Comparison of ENCODE assay signal across 17 cellular contexts in the genomic region with DNA sequence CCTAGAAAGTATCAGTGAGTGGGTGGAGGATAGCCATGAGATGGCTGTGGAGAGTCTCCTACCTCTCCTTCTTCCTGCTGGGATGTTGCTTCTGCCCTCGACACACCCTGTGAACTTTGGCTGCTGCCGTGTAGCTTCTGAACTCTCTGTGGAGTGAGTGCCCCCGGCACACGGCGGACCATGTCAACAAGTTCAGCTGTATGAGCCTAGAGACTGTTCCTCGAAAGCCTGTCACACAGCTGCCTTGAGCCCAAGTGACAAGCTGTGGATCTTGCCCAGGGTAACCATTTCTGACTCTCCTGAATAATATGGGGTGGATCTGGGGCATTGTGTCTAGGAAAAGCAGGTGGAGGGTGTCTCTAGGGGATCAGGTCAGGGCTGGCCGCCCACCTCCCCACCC.
A peak's percentile ranks its signal among the peaks of the same experiment; 100 is the strongest.
DNase-seq lines count a peak whose midpoint lies in the region; ATAC-seq and TF ChIP-seq lines count a peak whose summit lies in the region.
"Had no signal": no experiment of that assay in that cellular context is flagged by ENCODE, and none has a peak within 500 bp of the region (broad histone marks: within the 10 kb centered on the region; RNA-seq: fewer than 3 reads in every experiment).

No MANE protein-coding gene starts in this region.

- TF ChIP-seq EP300 in stomach (IDR thresholded peaks at IDR 0.05), result no peak

- H3K27me3 ChIP-seq in cardiac muscle cell (no peaks in the 10 kb centered on the region), muscle layer of colon (ENCODE audit: control insufficient read depth in 1 of 2, insufficient read depth in 2 of 2, low read length in 2 of 2) (no peaks in the 10 kb centered on the region), stomach (no peaks in the 10 kb centered on the region), spleen (replicated peaks in 1 of 7) (peaks cover 0 to 13% (median 0%) of the 10 kb centered on the region in 7 donors)

- TF ChIP-seq CTCF in VCaP (conservative IDR thresholded peaks at IDR 0.05) (no peak), cardiac muscle cell (IDR thresholded peaks at IDR 0.05; ENCODE audit: low read depth, low read length) (no peak), stomach (IDR thresholded peaks at IDR 0.05) (no peak), spleen (IDR thresholded peaks at IDR 0.05 in 8 of 11, conservative IDR thresholded peaks at IDR 0.05 in 3 of 11) (no peak)

- peaks cover 25% of the 10 kb centered on the region for H3K4me1 ChIP-seq in cardiac muscle cell (ENCODE audit: low read depth)
- peaks cover 80% of the 10 kb centered on the region for H3K4me1 ChIP-seq in muscle layer of colon (ENCODE audit: insufficient read depth, low read length)
- peaks cover 36 to 91% (median 67%) of the 10 kb centered on the region in 4 donors for H3K4me1 ChIP-seq in stomach
- H3K4me1 ChIP-seq in spleen, result peaks cover 0 to 3% (median 0%) of the 10 kb centered on the region in 6 donors

- TF ChIP-seq POLR2A in stomach (IDR thresholded peaks at IDR 0.05) (no peak), spleen (IDR thresholded peaks at IDR 0.05) (no peak)

- H3K9ac ChIP-seq in muscle layer of colon (ENCODE audit: low read length), result no peak overlapping the region

- H3K9me3 ChIP-seq in cardiac muscle cell (ENCODE audit: low read depth) (no peaks in the 10 kb centered on the region), muscle layer of colon (ENCODE audit: low read length) (no peaks in the 10 kb centered on the region), stomach (no peaks in the 10 kb centered on the region), spleen (no peaks in the 10 kb centered on the region)

- intact Hi-C loops in stomach (cut with DNase I; ENCODE audit: low total_unique reads) (no loop called here), spleen (cut with DNase I; ENCODE audit: low total_unique reads) (no loop called here)

- 39 to 53% (median 42%) methylated on average over 7 of the region's 7 CpGs for WGBS in stomach, 5 donors
- WGBS in spleen, 5 donors, result 69 to 93% (median 89%) methylated on average over 6 to 7 of the region's 7 CpGs

- DNase-seq in cardiac muscle cell (ENCODE audit: low read depth in 1 of 2, low spot score in 1 of 2), result peak in 1 of 2 donors; percentile 26
- peak; percentile 57 for DNase-seq in stomach
- DNase-seq in spleen, result no peak
- no peak for DNase-seq in NCI-H524 treated with DMSO at 0.1 percent for 48 hours (lab: John Stamatoyannopoulos, UW)
- DNase-seq: activated CD4-positive, alpha-beta T cell treated with anti-CD3 and anti-CD28 coated beads, Interleukin-2, amount 50 U/mL, for 4 hours; activated naive CD4-positive, alpha-beta T cell treated with anti-CD3 and anti-CD28 coated beads, Interleukin-2, amount 10 ng/mL, durations not matched to agents 7 days and 5 days; activated T-cell treated with anti-CD3 and anti-CD28 coated beads for 4 hours; AML-193; COR-L47; naive B cell; NCI-H187 treated with DMSO at 0.1 percent for 48 hours; T-helper 1 cell; WERI-Rb-1 had no signal

- peak overlapping the region; percentile 77 for H3K27ac ChIP-seq in VCaP
- H3K27ac ChIP-seq in cardiac muscle cell, result peak overlapping the region; percentile 77
- peak overlapping the region; percentile 81 for H3K27ac ChIP-seq in muscle layer of colon (ENCODE audit: low read depth, low read length)
- peak overlapping the region; percentile 69 to 82 (median 77) for H3K27ac ChIP-seq in stomach
- no peak overlapping the region for H3K27ac ChIP-seq in spleen
- H3K27ac ChIP-seq: WERI-Rb-1 had no signal

- H3K36me3 ChIP-seq in cardiac muscle cell (no peaks in the 10 kb centered on the region), muscle layer of colon (ENCODE audit: insufficient read depth, low read length) (no peaks in the 10 kb centered on the region), stomach (no peaks in the 10 kb centered on the region), spleen (no peaks in the 10 kb centered on the region)
- H3K36me3 ChIP-seq: WERI-Rb-1 had no signal

- H3K4me3 ChIP-seq in cardiac muscle cell, result no peak overlapping the region
- H3K4me3 ChIP-seq in muscle layer of colon (ENCODE audit: low read depth in 1 of 2, low read length in 2 of 2), result peak overlapping the region; percentile 9 to 15
- no peak overlapping the region for H3K4me3 ChIP-seq in stomach
- H3K4me3 ChIP-seq in spleen, result no peak overlapping the region

- ATAC-seq in HG03159 (IDR thresholded peaks at IDR 0.05; ENCODE audit: unreplicated experiment), result no peak
- ATAC-seq: HCT116 had no signal

Comparison
In these comparisons a context has a peak if more than half of its experiments do, and no peak if none do; other contexts are left out.
1. H3K27ac ChIP-seq: peak in VCaP (single experiment), cardiac muscle cell (single experiment), muscle layer of colon (single experiment) and stomach (5 of 5); none in spleen (0 of 8).
2. H3K4me3 ChIP-seq: peak in muscle layer of colon (2 of 2); none in cardiac muscle cell (single experiment), stomach (0 of 4) and spleen (0 of 8).